Comparison of ENCODE assay signal across 12 cellular contexts in genomic region chr15:75369897-75370581, GRCh38. TPM values are rescaled to one million over a fixed set of nuclear protein-coding genes. Genes with fewer than 3 reads are reported as not detected.
A peak's percentile ranks its signal among the peaks of the same experiment; 100 is the strongest.
DNase-seq lines count a peak whose midpoint lies in the region; ATAC-seq and TF ChIP-seq lines count a peak whose summit lies in the region.
"Had no signal": no experiment of that assay in that cellular context is flagged by ENCODE, and none has a peak within 500 bp of the region (broad histone marks: within the 10 kb centered on the region; RNA-seq: fewer than 3 reads in every experiment).

No MANE protein-coding gene starts in this region.

- CTCF ChIA-PET in SK-N-SH (lab: Yijun Ruan, JAX) (interaction anchor here (0.9 to 1.5 kb wide), 3 partner anchors 24 to 316 kb away, joined by 3 read pairs; no protein-coding TSS in a partner anchor), OCI-LY7 (lab: Charles Lee; ENCODE audit: unreplicated experiment) (no interaction called here)

- H3K27ac ChIP-seq in SK-N-SH (ENCODE audit: low read depth in 2 of 2, low read length in 1 of 2), result no peak overlapping the region
- H3K27ac ChIP-seq in OCI-LY7 (ENCODE audit: low read depth, low read length, poor library complexity, severe bottlenecking), result peak overlapping the region; percentile 88
- H3K27ac ChIP-seq in endodermal cell (ENCODE audit: low read depth, low read length), result no peak overlapping the region
- no peak overlapping the region for H3K27ac ChIP-seq in parathyroid adenoma

- H3K9ac ChIP-seq in SK-N-SH (no peak overlapping the region), endodermal cell (ENCODE audit: extremely low read depth, low read length, poor library complexity, severe bottlenecking) (peak overlapping the region; percentile 85), parathyroid adenoma (no peak overlapping the region)

- H3K4me3 ChIP-seq in SK-N-SH (ENCODE audit: low read depth in 2 of 2, low read length in 1 of 2), result no peak overlapping the region
- H3K4me3 ChIP-seq in OCI-LY7 (ENCODE audit: low read depth, low read length, poor library complexity, severe bottlenecking), result peak overlapping the region; percentile 77
- peak overlapping the region; percentile 95 for H3K4me3 ChIP-seq in endodermal cell (ENCODE audit: low read length)
- H3K4me3 ChIP-seq in parathyroid adenoma (ENCODE audit: low read depth, low read length), result peak overlapping the region; percentile 93

- H3K9me3 ChIP-seq in SK-N-SH, result no peaks in the 10 kb centered on the region
- no peaks in the 10 kb centered on the region for H3K9me3 ChIP-seq in OCI-LY7 (ENCODE audit: low read length)
- H3K9me3 ChIP-seq in endodermal cell (ENCODE audit: control insufficient read depth, low read length), result no peaks in the 10 kb centered on the region
- no peaks in the 10 kb centered on the region for H3K9me3 ChIP-seq in parathyroid adenoma (ENCODE audit: control insufficient read depth, low read length)
- H3K9me3 ChIP-seq: adrenal gland had no signal

- H3K27me3 Mint-ChIP-seq in endodermal cell (ENCODE audit: insufficient read depth), result no peaks in the 10 kb centered on the region

- H3K36me3 Mint-ChIP-seq in endodermal cell (ENCODE audit: low read depth), result peaks cover 43% of the 10 kb centered on the region

- H3K4me1 Mint-ChIP-seq in endodermal cell, result peaks cover 11% of the 10 kb centered on the region

- H3K9me3 Mint-ChIP-seq in endodermal cell, result no peaks in the 10 kb centered on the region

- peaks cover 5 to 16% of the 10 kb centered on the region in 2 experiments; a peak in 3 of 4 replicates for H3K4me1 ChIP-seq in SK-N-SH (ENCODE audit: control insufficient read depth in 1 of 2, insufficient read depth in 2 of 2, low read depth in 1 of 2, low read length in 1 of 2)
- peaks cover 23% of the 10 kb centered on the region for H3K4me1 ChIP-seq in OCI-LY7 (ENCODE audit: insufficient read depth, low read length, poor library complexity, severe bottlenecking)
- H3K4me1 ChIP-seq in endodermal cell (ENCODE audit: control insufficient read depth, insufficient read depth, low read length), result no peaks in the 10 kb centered on the region
- H3K4me1 ChIP-seq in parathyroid adenoma, result peaks cover 4% of the 10 kb centered on the region

- no peaks in the 10 kb centered on the region for H3K9me2 ChIP-seq in SK-N-SH
- H3K9me2 ChIP-seq in OCI-LY7 (ENCODE audit: insufficient read depth, low read length), result no peaks in the 10 kb centered on the region

- 95% methylated on average over 7 of the region's 7 CpGs for WGBS in SK-N-SH (ENCODE audit: low lambda C conversion rate)
- 94 to 95% methylated on average over 7 of the region's 7 CpGs for WGBS in endodermal cell (ENCODE audit: insufficient coverage in 1 of 2, insufficient read length in 1 of 2), 2 experiments

- H3K4me3 Mint-ChIP-seq in endodermal cell, result peak overlapping the region; percentile 84

- no peak for TF ChIP-seq RAD21 in SK-N-SH (IDR thresholded peaks at IDR 0.05; ENCODE audit: low read length)

- DNase-seq in SK-N-SH (no peak), OCI-LY7 (ENCODE audit: low spot score) (no peak), endodermal cell (peak; percentile 33), NCI-H1436 (lab: John Stamatoyannopoulos, UW) (no peak)
- DNase-seq: adrenal gland, KG1, left ventricle myocardium superior, T1000 had no signal

- H3K27me3 ChIP-seq in SK-N-SH (ENCODE audit: insufficient read depth) (no peaks in the 10 kb centered on the region), endodermal cell (ENCODE audit: control insufficient read depth, insufficient read depth, low read length, poor library complexity, severe bottlenecking) (no peaks in the 10 kb centered on the region), parathyroid adenoma (ENCODE audit: control insufficient read depth, insufficient read depth, low read length) (no peaks in the 10 kb centered on the region)
- H3K27me3 ChIP-seq: adrenal gland had no signal

- POLR2A ChIA-PET in SK-N-SH (lab: Yijun Ruan, JAX), result interaction anchor here (1.4 to 2.5 kb wide), 2 partner anchors 34 to 270 kb away, joined by 6 to 21 read pairs; partner anchors contain the start of genes COMMD4 and IMP3
- POLR2A ChIA-PET in OCI-LY7 (lab: Charles Lee), result interaction anchor here (0.6 to 3.8 kb wide), 4 partner anchors 23 to 271 kb away, joined by 3 to 29 read pairs (median 13); partner anchors contain the start of gene IMP3

- H3K36me3 ChIP-seq in SK-N-SH (replicated peaks in 1 of 2; ENCODE audit: control insufficient read depth in 1 of 2, insufficient read depth in 2 of 2, low read length in 1 of 2) (peaks cover 44 to 70% of the 10 kb centered on the region in 2 experiments), OCI-LY7 (ENCODE audit: insufficient read depth, low read length) (peaks cover 75% of the 10 kb centered on the region), endodermal cell (ENCODE audit: control insufficient read depth, insufficient read depth, low read length) (peaks cover 74% of the 10 kb centered on the region), parathyroid adenoma (ENCODE audit: control insufficient read depth, insufficient read depth, low read length) (no peaks in the 10 kb centered on the region)

- no peak for TF ChIP-seq CTCF in SK-N-SH (IDR thresholded peaks at IDR 0.05)
- TF ChIP-seq CTCF in OCI-LY7 (conservative IDR thresholded peaks at IDR 0.05; ENCODE audit: low read length), result no peak
- TF ChIP-seq CTCF in endodermal cell (conservative IDR thresholded peaks at IDR 0.05), result no peak
- no peak for TF ChIP-seq CTCF in parathyroid adenoma (IDR thresholded peaks at IDR 0.05)

- intact Hi-C loops in OCI-LY7 (cut with micrococcal nuclease; ENCODE audit: unreplicated experiment), result no loop called here

- peaks cover 10% of the 10 kb centered on the region for H3F3A ChIP-seq in SK-N-SH (replicated peaks; ENCODE audit: insufficient read depth)

- no TSS peak for BruUV-seq in OCI-LY7 (replicated peaks; lab: Mats Ljungman, UMichigan)

- no peaks in the 10 kb centered on the region; the same call in 1 of the 2 replicates for H4K20me1 ChIP-seq in SK-N-SH (ENCODE audit: insufficient read depth)
- H4K20me1 ChIP-seq in OCI-LY7 (ENCODE audit: insufficient read depth, low read length), result no peaks in the 10 kb centered on the region

- ATAC-seq in SK-N-SH treated with all-trans-retinoic acid at 6 μM for 48 hours (no peak), GM21737 (IDR thresholded peaks at IDR 0.05; ENCODE audit: unreplicated experiment) (no peak), GM21367 (IDR thresholded peaks at IDR 0.05; ENCODE audit: unreplicated experiment) (no peak)
- ATAC-seq: left ventricle myocardium superior had no signal

- peak overlapping the region; percentile 16 for H3K27ac Mint-ChIP-seq in endodermal cell

- H2AFZ ChIP-seq in SK-N-SH (ENCODE audit: low read depth), result no peak overlapping the region
- no peak overlapping the region for H2AFZ ChIP-seq in OCI-LY7 (ENCODE audit: low read length)
- H2AFZ ChIP-seq in parathyroid adenoma, result no peak overlapping the region

- peaks cover 58% of the 10 kb centered on the region for H3K79me2 ChIP-seq in SK-N-SH (ENCODE audit: insufficient read depth)
- peaks cover 17% of the 10 kb centered on the region; the same call in 1 of the 2 replicates for H3K79me2 ChIP-seq in OCI-LY7 (ENCODE audit: insufficient read depth, low read depth, low read length)
- no peaks in the 10 kb centered on the region for H3K79me2 ChIP-seq in parathyroid adenoma

- H3K4me2 ChIP-seq in SK-N-SH, result peak overlapping the region; percentile 92; the same call in 1 of the 2 replicates
- H3K4me2 ChIP-seq in OCI-LY7 (ENCODE audit: low read length), result peak overlapping the region; percentile 86
- no peak overlapping the region for H3K4me2 ChIP-seq in parathyroid adenoma (ENCODE audit: low read length)

- no peak for TF ChIP-seq EP300 in SK-N-SH (IDR thresholded peaks at IDR 0.05; ENCODE audit: borderline replicate concordance in 1 of 2, low read depth in 1 of 2, low read length in 1 of 2)

TF ChIP-seq in SK-N-SH treated with all-trans-retinoic acid at 6 μM for 48 hours, 23 proteins besides CTCF, POLR2A, EP300 and RAD21 (continues in another document):
- no peak for TF ChIP-seq TCF4 (CRISPR knock-in tag; IDR thresholded peaks at IDR 0.05; ENCODE audit: borderline replicate concordance)
- TF ChIP-seq SNAI2 (CRISPR knock-in tag; IDR thresholded peaks at IDR 0.05), result no peak
- TF ChIP-seq ZNF565 (CRISPR knock-in tag; conservative IDR thresholded peaks at IDR 0.05; ENCODE audit: low read depth), result no peak
- no peak for TF ChIP-seq TOX (CRISPR knock-in tag; IDR thresholded peaks at IDR 0.05; ENCODE audit: borderline replicate concordance)
- no peak for TF ChIP-seq RARB (CRISPR knock-in tag; IDR thresholded peaks at IDR 0.05)
- TF ChIP-seq PPARA (CRISPR knock-in tag; IDR thresholded peaks at IDR 0.05; ENCODE audit: borderline replicate concordance), result no peak

RNA-seq across cellular contexts. Expression of gene MAN2C1, which starts 1.6 kb away (rescaled TPM):
- 132 and 169 TPM in 2 replicates for polyA plus RNA-seq in SK-N-SH (2012; rRNA removed)
- 8.8 and 16.5 TPM in 2 replicates for polyA plus RNA-seq in SK-N-SH (2012; cell fraction: cytosol; rRNA removed)
- polyA plus RNA-seq in SK-N-SH (2012; cell fraction: nucleus; rRNA removed), result 1,319 and 1,662 TPM in 2 replicates
- total RNA-seq in OCI-LY7 (2014; rRNA removed; shearing (Covaris generic)), result 98.8 and 113 TPM in 2 replicates
- total RNA-seq in OCI-LY7 (2022), result 141 and 155 TPM in 2 replicates
- 100 to 1,000 TPM; 150 to 224 TPM for total RNA-seq in endodermal cell
- polyA plus RNA-seq in endodermal cell (2013, experiment 1 of 2), result 142 TPM
- 131 TPM for polyA plus RNA-seq in endodermal cell (2013, experiment 2 of 2)

RNA-seq across cellular contexts. Expression of gene NEIL1, which starts 23.2 kb away (rescaled TPM):
- polyA plus RNA-seq in SK-N-SH (2012; rRNA removed), result 11.4 and 12.0 TPM in 2 replicates
- polyA plus RNA-seq in SK-N-SH (2012; cell fraction: cytosol; rRNA removed), result 2.1 and 2.8 TPM in 2 replicates
- polyA plus RNA-seq in SK-N-SH (2012; cell fraction: nucleus; rRNA removed), result 75.4 and 115 TPM in 2 replicates
- 128 and 159 TPM in 2 replicates for total RNA-seq in OCI-LY7 (2014; rRNA removed; shearing (Covaris generic))
- total RNA-seq in OCI-LY7 (2022) (99.5 and 105 TPM in 2 replicates), endodermal cell (10 to 100 TPM; 20.2 to 25.7 TPM)
- polyA plus RNA-seq in endodermal cell (2013, experiment 1 of 2), result 9.0 TPM
- 8.1 TPM for polyA plus RNA-seq in endodermal cell (2013, experiment 2 of 2)

RNA-seq across cellular contexts. Expression of gene COMMD4, which starts 34.2 kb away (rescaled TPM):
- 197 and 223 TPM in 2 replicates for polyA plus RNA-seq in SK-N-SH (2012; rRNA removed)
- polyA plus RNA-seq in SK-N-SH (2012; cell fraction: cytosol; rRNA removed), result 103 and 144 TPM in 2 replicates
- polyA plus RNA-seq in SK-N-SH (2012; cell fraction: nucleus; rRNA removed), result 286 and 334 TPM in 2 replicates
- 123 and 129 TPM in 2 replicates for total RNA-seq in OCI-LY7 (2014; rRNA removed; shearing (Covaris generic))
- total RNA-seq in OCI-LY7 (2022) (120 and 133 TPM in 2 replicates), endodermal cell (100 to 1,000 TPM; 153 to 156 TPM)
- polyA plus RNA-seq in endodermal cell (2013, experiment 1 of 2), result 79.8 TPM
- polyA plus RNA-seq in endodermal cell (2013, experiment 2 of 2), result 75.8 TPM

Comparison
In these comparisons a context has a peak if more than half of its experiments do, and no peak if none do; other contexts are left out.
1. H3K4me3 ChIP-seq: peak in OCI-LY7 (single experiment), endodermal cell (single experiment) and parathyroid adenoma (single experiment); none in SK-N-SH (0 of 2).